In genomic region chr18:45730832-45731545, GRCh38 we compare ENCODE assay signal across 21 cellular contexts. TPM values are rescaled to one million over a fixed set of nuclear protein-coding genes. Genes with fewer than 3 reads are reported as not detected.
DNase-seq lines count a peak whose midpoint lies in the region; TF ChIP-seq lines count a peak whose summit lies in the region.
"Had no signal": no experiment of that assay in that cellular context is flagged by ENCODE, and none has a peak within 500 bp of the region (broad histone marks: within the 10 kb centered on the region; RNA-seq: fewer than 3 reads in every experiment).

No MANE protein-coding gene starts in this region.

- no peak overlapping the region for H3K27ac Mint-ChIP-seq in glutamatergic neuron (ENCODE audit: unreplicated experiment)
- H3K27ac Mint-ChIP-seq: activated naive CD8-positive, alpha-beta T cell; effector memory CD8-positive, alpha-beta T cell; natural killer cell had no signal

- H3K27me3 Mint-ChIP-seq in glutamatergic neuron (ENCODE audit: unreplicated experiment): peaks cover 2% of the 10 kb centered on the region
- H3K27me3 Mint-ChIP-seq: activated naive CD8-positive, alpha-beta T cell; central memory CD8-positive, alpha-beta T cell; effector memory CD8-positive, alpha-beta T cell had no signal

- no peaks in the 10 kb centered on the region for H3K36me3 Mint-ChIP-seq in glutamatergic neuron (ENCODE audit: unreplicated experiment)

- H3K9me3 Mint-ChIP-seq in glutamatergic neuron (ENCODE audit: unreplicated experiment): peaks cover 2% of the 10 kb centered on the region
- H3K9me3 Mint-ChIP-seq: central memory CD8-positive, alpha-beta T cell; effector memory CD8-positive, alpha-beta T cell; natural killer cell had no signal

- H3K4me1 Mint-ChIP-seq in glutamatergic neuron (ENCODE audit: low read depth, unreplicated experiment): no peaks in the 10 kb centered on the region
- H3K4me1 Mint-ChIP-seq: central memory CD8-positive, alpha-beta T cell had no signal

- H3K4me3 Mint-ChIP-seq in glutamatergic neuron (ENCODE audit: unreplicated experiment): no peak overlapping the region
- H3K4me3 Mint-ChIP-seq: activated naive CD8-positive, alpha-beta T cell; central memory CD8-positive, alpha-beta T cell; effector memory CD8-positive, alpha-beta T cell; natural killer cell had no signal

- no peak for TF ChIP-seq CTCF in glutamatergic neuron (IDR thresholded peaks at IDR 0.05; ENCODE audit: partially characterized antibody, unreplicated experiment)

- peak; percentile 55 for DNase-seq in A172 (ENCODE audit: low spot score)
- DNase-seq in H4 (ENCODE audit: low spot score): peak; percentile 89
- DNase-seq in amniotic stem cell (lab: John Stamatoyannopoulos, UW): peak; percentile 19
- peak; percentile 91 for DNase-seq in glomerular visceral epithelial cell (ENCODE audit: extremely low spot score)
- no peak for DNase-seq in Ammon's horn (ENCODE audit: low spot score)
- DNase-seq in activated effector memory CD4-positive, alpha-beta T cell treated with Interleukin-2 at 50 U/mL for 16 hours: no peak
- no peak for DNase-seq in hippocampal formation (lab: John Stamatoyannopoulos, UW)
- DNase-seq in glutamatergic neuron: no peak
- DNase-seq: activated CD4-positive, alpha-beta T cell treated with anti-CD3 and anti-CD28 coated beads, Interleukin-2, amount 50 U/mL, for 4 hours; COR-L47; effector memory CD8-positive, alpha-beta T cell; gastrocnemius medialis; natural killer cell; NCI-H2081 treated with DMSO at 0.1 percent for 48 hours; NCI-H524 treated with DMSO at 0.1 percent for 48 hours; Peyer's patch; retina; stimulated activated CD4-positive, alpha-beta T cell treated with anti-CD3 and anti-CD28 coated beads, Interleukin-1b, Interleukin-23, amount 100 ng/mL, for 48 hours had no signal

RNA-seq across cellular contexts. Expression of gene SLC14A1, which starts 7.0 kb away (rescaled TPM):
- total RNA-seq in A172 (2014; rRNA removed; shearing (Covaris generic)): 1.6 TPM in 1 of 2 replicates, not detected in the other
- 257 and 276 TPM in 2 replicates for total RNA-seq in H4 (2014; rRNA removed; shearing (Covaris generic))
- not detected for total RNA-seq in glutamatergic neuron (ENCODE audit: unreplicated experiment)
- total RNA-seq: HepG2 had no signal

Comparison
In these comparisons a context has a peak if more than half of its experiments do, and no peak if none do; other contexts are left out.
1. DNase-seq: peak in A172 (single experiment), H4 (single experiment), amniotic stem cell (single experiment) and glomerular visceral epithelial cell (single experiment); none in Ammon's horn (single experiment), activated effector memory CD4-positive, alpha-beta T cell treated with Interleukin-2 at 50 U/mL for 16 hours (single experiment), hippocampal formation (0 of 2) and glutamatergic neuron (single experiment).
2. RNA of gene SLC14A1, which starts 7.0 kb away (total RNA-seq): 257 to 276 TPM in H4; 1.6 TPM in A172 and not detected in glutamatergic neuron (single experiment); every median in the first group is over 10 times any median in the second.